ENCODE assay signal across 25 cellular contexts in genomic region chr9:135616621-135617537, GRCh38. TPM values are rescaled to one million over a fixed set of nuclear protein-coding genes. Genes with fewer than 3 reads are reported as not detected.
"Had no signal": no experiment of that assay in that cellular context is flagged by ENCODE, and none has a peak within 500 bp of the region (broad histone marks: within the 10 kb centered on the region; RNA-seq: fewer than 3 reads in every experiment).

No MANE protein-coding gene starts in this region.

- H3K4me3 Mint-ChIP-seq: activated B cell treated with CpG ODN at 0.5 μM for 24 hours; activated CD4-positive, alpha-beta memory T cell treated with anti-CD3 and anti-CD28 coated beads, Interleukin-2, amount 10 ng/mL, durations not matched to agents 7 days and 5 days; activated CD8-positive, alpha-beta memory T cell treated with anti-CD3 and anti-CD28 coated beads, Interleukin-2, amount 10 ng/mL, durations not matched to agents 7 days and 5 days; activated naive CD8-positive, alpha-beta T cell; nephron progenitor cell; T-helper 2 cell treated with Interferon-gamma antibody and Interleukin-4, amounts not matched to agents 5 μg/mL and 100 μg/mL, for 36 hours had no signal

- H3K9me3 ChIP-seq: left lung, tibial artery had no signal

- ATAC-seq: activated CD8-positive, alpha-beta memory T cell treated with anti-CD3 and anti-CD28 coated beads, Interleukin-2, amount 10 ng/mL, durations not matched to agents 7 days and 5 days; left lung had no signal

- DNase-seq: activated B cell treated with CpG ODN at 0.5 μM for 24 hours; activated CD4-positive, alpha-beta memory T cell treated with anti-CD3 and anti-CD28 coated beads, Interleukin-2, amount 10 ng/mL, durations not matched to agents 7 days and 5 days; activated CD4-positive, alpha-beta T cell treated with anti-CD3 and anti-CD28 coated beads for 48 hours; amniotic stem cell; dorsolateral prefrontal cortex; hypothalamus; left lung; mammary epithelial cell; midbrain; nephron progenitor cell; occipital lobe; stimulated activated CD4-positive, alpha-beta T cell treated with anti-CD3 and anti-CD28 coated beads, Interleukin-12 subunit alpha, Interleukin-12 subunit beta, amount 100 ng/mL, for 4 hours; stimulated activated CD4-positive, alpha-beta T cell treated with anti-CD3 and anti-CD28 coated beads, Interleukin-1b, Interleukin-23, amount 100 ng/mL, for 48 hours; stimulated activated CD8-positive, alpha-beta memory T cell treated with anti-CD3 and anti-CD28 coated beads, Interleukin-4, amount 100 ng/mL, for 48 hours; stimulated activated naive CD4-positive, alpha-beta T cell had no signal

- H3K27ac ChIP-seq: dorsolateral prefrontal cortex, left lung, tibial artery had no signal

- H3K27me3 Mint-ChIP-seq: activated CD4-positive, alpha-beta memory T cell treated with anti-CD3 and anti-CD28 coated beads, Interleukin-2, amount 10 ng/mL, durations not matched to agents 7 days and 5 days; activated naive CD8-positive, alpha-beta T cell had no signal

- H3K36me3 Mint-ChIP-seq: activated CD8-positive, alpha-beta memory T cell treated with anti-CD3 and anti-CD28 coated beads, Interleukin-2, amount 10 ng/mL, durations not matched to agents 7 days and 5 days; activated naive CD8-positive, alpha-beta T cell had no signal

- H3K9me3 Mint-ChIP-seq: activated B cell treated with CpG ODN at 0.5 μM for 24 hours; activated CD4-positive, alpha-beta memory T cell treated with anti-CD3 and anti-CD28 coated beads, Interleukin-2, amount 10 ng/mL, durations not matched to agents 7 days and 5 days; T-helper 2 cell treated with Interferon-gamma antibody and Interleukin-4, amounts not matched to agents 5 μg/mL and 100 μg/mL, for 36 hours had no signal

- H3K4me1 Mint-ChIP-seq: activated B cell treated with CpG ODN at 0.5 μM for 24 hours; activated CD4-positive, alpha-beta memory T cell treated with anti-CD3 and anti-CD28 coated beads, Interleukin-2, amount 10 ng/mL, durations not matched to agents 7 days and 5 days; activated CD8-positive, alpha-beta memory T cell treated with anti-CD3 and anti-CD28 coated beads, Interleukin-2, amount 10 ng/mL, durations not matched to agents 7 days and 5 days had no signal

- H3K4me3 ChIP-seq: dorsolateral prefrontal cortex, left lung, tibial artery had no signal

- H3K4me1 ChIP-seq: left lung, tibial artery had no signal

- H3K36me3 ChIP-seq: left lung, tibial artery had no signal

- H3K27ac Mint-ChIP-seq: activated B cell treated with CpG ODN at 0.5 μM for 24 hours; activated CD4-positive, alpha-beta memory T cell treated with anti-CD3 and anti-CD28 coated beads, Interleukin-2, amount 10 ng/mL, durations not matched to agents 7 days and 5 days; activated CD8-positive, alpha-beta memory T cell treated with anti-CD3 and anti-CD28 coated beads, Interleukin-2, amount 10 ng/mL, durations not matched to agents 7 days and 5 days; activated naive CD8-positive, alpha-beta T cell; nephron progenitor cell; progenitor cell of endocrine pancreas; T-helper 2 cell treated with Interferon-gamma antibody and Interleukin-4, amounts not matched to agents 5 μg/mL and 100 μg/mL, for 36 hours had no signal

RNA-seq across cellular contexts. Expression of gene GLT6D1, which starts 22.5 kb away (rescaled TPM):
- total RNA-seq: activated B cell treated with CpG ODN at 0.5 μM for 24 hours; activated CD4-positive, alpha-beta memory T cell treated with anti-CD3 and anti-CD28 coated beads, Interleukin-2, amount 10 ng/mL, durations not matched to agents 7 days and 5 days; activated CD8-positive, alpha-beta memory T cell treated with anti-CD3 and anti-CD28 coated beads, Interleukin-2, amount 10 ng/mL, durations not matched to agents 7 days and 5 days; dorsolateral prefrontal cortex; epithelial cell of proximal tubule; frontal cortex; left lung; mammary epithelial cell; myocyte; occipital lobe; progenitor cell of endocrine pancreas; subcutaneous adipose tissue had no signal
- polyA plus RNA-seq: keratinocyte, mammary epithelial cell had no signal

RNA-seq across cellular contexts. Expression of gene LCN9, which starts 46.2 kb away (rescaled TPM):
- total RNA-seq: activated B cell treated with CpG ODN at 0.5 μM for 24 hours; activated CD4-positive, alpha-beta memory T cell treated with anti-CD3 and anti-CD28 coated beads, Interleukin-2, amount 10 ng/mL, durations not matched to agents 7 days and 5 days; activated CD8-positive, alpha-beta memory T cell treated with anti-CD3 and anti-CD28 coated beads, Interleukin-2, amount 10 ng/mL, durations not matched to agents 7 days and 5 days; epithelial cell of proximal tubule; frontal cortex; left lung; mammary epithelial cell; myocyte; occipital lobe; subcutaneous adipose tissue had no signal
- polyA plus RNA-seq: keratinocyte, mammary epithelial cell had no signal

RNA-seq across cellular contexts. Expression of gene PAEP, which starts 55.3 kb away (rescaled TPM):
- total RNA-seq: activated B cell treated with CpG ODN at 0.5 μM for 24 hours; activated CD4-positive, alpha-beta memory T cell treated with anti-CD3 and anti-CD28 coated beads, Interleukin-2, amount 10 ng/mL, durations not matched to agents 7 days and 5 days; activated CD8-positive, alpha-beta memory T cell treated with anti-CD3 and anti-CD28 coated beads, Interleukin-2, amount 10 ng/mL, durations not matched to agents 7 days and 5 days; dorsolateral prefrontal cortex; epithelial cell of proximal tubule; frontal cortex; left lung; mammary epithelial cell; myocyte; occipital lobe; progenitor cell of endocrine pancreas; subcutaneous adipose tissue had no signal
- polyA plus RNA-seq: keratinocyte, mammary epithelial cell had no signal
